In the genomic region with DNA sequence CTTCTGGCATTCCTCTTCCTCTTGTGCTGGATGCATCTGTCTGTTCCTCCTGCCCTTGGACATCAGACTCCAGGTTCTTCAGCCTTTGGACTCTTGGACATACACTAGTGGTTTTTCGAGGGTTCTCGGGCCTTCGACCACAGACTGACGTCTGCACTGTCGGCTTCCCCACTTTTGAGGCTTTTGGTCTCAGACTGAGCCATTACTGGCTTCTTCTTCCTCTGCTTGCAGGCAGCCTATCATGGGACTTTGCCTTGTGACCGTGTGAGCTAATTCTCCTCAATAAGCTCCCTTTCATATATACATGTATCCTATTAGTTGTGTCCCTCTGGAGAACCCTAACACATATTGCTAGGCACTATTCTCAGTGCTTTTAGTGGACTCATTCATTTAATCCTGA, we compare ENCODE assay signal across 25 cellular contexts.
"Had no signal": no experiment of that assay in that cellular context is flagged by ENCODE, and none has a peak within 500 bp of the region (broad histone marks: within the 10 kb centered on the region; RNA-seq: fewer than 3 reads in every experiment).

No MANE protein-coding gene starts in this region.

- DNase-seq: dermis blood vessel endothelial cell; dorsolateral prefrontal cortex; effector CD8-positive, alpha-beta T cell; effector memory CD8-positive, alpha-beta T cell; endodermal cell; erythroblast; esophagus squamous epithelium; foreskin fibroblast; heart left ventricle; hypothalamus; immature natural killer cell; islet precursor cell; kidney; kidney glomerular epithelial cell; left lung; left ventricle myocardium superior; lower lobe of right lung; mesenchymal stem cell; naive B cell had no signal

- ATAC-seq: effector memory CD8-positive, alpha-beta T cell; esophagus mucosa; gastroesophageal sphincter; heart left ventricle; left lung; left ventricle myocardium superior; lower lobe of right lung; mucosa of descending colon had no signal

- H3K4me3 ChIP-seq: coronary artery, dorsolateral prefrontal cortex, esophagus squamous epithelium, gastroesophageal sphincter, heart left ventricle, hepatocyte, left lung, lower lobe of right lung, mucosa of descending colon had no signal

- H3K27ac ChIP-seq: coronary artery, dorsolateral prefrontal cortex, epithelial cell of prostate, esophagus squamous epithelium, gastroesophageal sphincter, heart left ventricle, hepatocyte, left lung, lower lobe of right lung had no signal

- H3K36me3 ChIP-seq: esophagus squamous epithelium, gastroesophageal sphincter, left lung, lower lobe of right lung had no signal

- H3K27me3 ChIP-seq: dorsolateral prefrontal cortex, esophagus squamous epithelium, gastroesophageal sphincter, heart left ventricle, hepatocyte, left lung had no signal

- H3K9me3 ChIP-seq: esophagus squamous epithelium, gastroesophageal sphincter, heart left ventricle, left lung, lower lobe of right lung, mucosa of descending colon had no signal
